ENCODE assay signal across 1 cellular context in the genomic region with DNA sequence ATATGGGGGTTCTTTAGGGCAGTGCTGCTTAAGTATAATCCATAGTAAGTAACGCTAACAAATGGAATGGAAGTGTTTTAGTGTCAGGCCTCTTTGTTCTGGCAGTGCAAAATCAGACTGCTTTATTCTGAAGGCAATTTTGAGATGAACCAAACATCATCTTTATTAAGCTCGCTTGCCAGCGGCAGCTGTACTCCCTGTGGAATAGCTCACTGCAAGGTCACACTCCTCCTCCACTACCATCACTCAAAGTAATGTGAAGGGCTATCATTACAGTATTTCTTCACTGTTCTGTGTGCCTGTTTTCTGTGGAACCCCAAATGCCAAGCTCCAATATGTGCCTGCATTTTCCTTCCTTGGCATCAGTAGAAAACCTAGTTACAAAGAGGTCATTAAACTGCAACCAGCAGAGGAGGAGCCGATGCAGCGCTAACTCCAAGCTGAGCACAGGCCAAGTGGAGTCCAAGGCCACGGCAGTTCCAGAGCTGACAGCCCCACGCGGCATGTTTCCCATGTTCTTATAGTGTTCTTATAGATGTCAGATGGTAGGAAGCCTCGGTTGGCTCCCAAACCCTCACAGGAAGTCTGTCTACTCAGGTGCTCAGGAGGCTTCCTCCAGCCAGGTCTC.
TF ChIP-seq lines count a peak whose summit lies in the region.

No MANE protein-coding gene starts in this region.

TF ChIP-seq in HepG2, 621 proteins besides CTCF, POLR2A, EP300 and RAD21:
- TF ChIP-seq HNF4A (CRISPR knock-in tag; IDR thresholded peaks at IDR 0.05) (0 out of 2 replicates have a peak, but pooled peaks have one; percentile 9), ZMYM4 (CRISPR knock-in tag; IDR thresholded peaks at IDR 0.05) (0 out of 2 replicates have a peak, but pooled peaks have one; percentile 33), ZFP90 (CRISPR knock-in tag; IDR thresholded peaks at IDR 0.05; ENCODE audit: borderline replicate concordance) (no peak), ZNF253 (CRISPR knock-in tag; IDR thresholded peaks at IDR 0.05; ENCODE audit: borderline replicate concordance) (no peak)
- TF ChIP-seq, protein P1, sequence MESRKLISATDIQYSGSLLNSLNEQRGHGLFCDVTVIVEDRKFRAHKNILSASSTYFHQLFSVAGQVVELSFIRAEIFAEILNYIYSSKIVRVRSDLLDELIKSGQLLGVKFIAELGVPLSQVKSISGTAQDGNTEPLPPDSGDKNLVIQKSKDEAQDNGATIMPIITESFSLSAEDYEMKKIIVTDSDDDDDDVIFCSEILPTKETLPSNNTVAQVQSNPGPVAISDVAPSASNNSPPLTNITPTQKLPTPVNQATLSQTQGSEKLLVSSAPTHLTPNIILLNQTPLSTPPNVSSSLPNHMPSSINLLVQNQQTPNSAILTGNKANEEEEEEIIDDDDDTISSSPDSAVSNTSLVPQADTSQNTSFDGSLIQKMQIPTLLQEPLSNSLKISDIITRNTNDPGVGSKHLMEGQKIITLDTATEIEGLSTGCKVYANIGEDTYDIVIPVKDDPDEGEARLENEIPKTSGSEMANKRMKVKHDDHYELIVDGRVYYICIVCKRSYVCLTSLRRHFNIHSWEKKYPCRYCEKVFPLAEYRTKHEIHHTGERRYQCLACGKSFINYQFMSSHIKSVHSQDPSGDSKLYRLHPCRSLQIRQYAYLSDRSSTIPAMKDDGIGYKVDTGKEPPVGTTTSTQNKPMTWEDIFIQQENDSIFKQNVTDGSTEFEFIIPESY (CRISPR knock-in tag; IDR thresholded peaks at IDR 0.05): peak; percentile 94
- TF ChIP-seq, protein P2, sequence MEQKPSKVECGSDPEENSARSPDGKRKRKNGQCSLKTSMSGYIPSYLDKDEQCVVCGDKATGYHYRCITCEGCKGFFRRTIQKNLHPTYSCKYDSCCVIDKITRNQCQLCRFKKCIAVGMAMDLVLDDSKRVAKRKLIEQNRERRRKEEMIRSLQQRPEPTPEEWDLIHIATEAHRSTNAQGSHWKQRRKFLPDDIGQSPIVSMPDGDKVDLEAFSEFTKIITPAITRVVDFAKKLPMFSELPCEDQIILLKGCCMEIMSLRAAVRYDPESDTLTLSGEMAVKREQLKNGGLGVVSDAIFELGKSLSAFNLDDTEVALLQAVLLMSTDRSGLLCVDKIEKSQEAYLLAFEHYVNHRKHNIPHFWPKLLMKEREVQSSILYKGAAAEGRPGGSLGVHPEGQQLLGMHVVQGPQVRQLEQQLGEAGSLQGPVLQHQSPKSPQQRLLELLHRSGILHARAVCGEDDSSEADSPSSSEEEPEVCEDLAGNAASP (CRISPR knock-in tag; IDR thresholded peaks at IDR 0.05; ENCODE audit: borderline replicate concordance): no peak
- TF ChIP-seq, protein P3, sequence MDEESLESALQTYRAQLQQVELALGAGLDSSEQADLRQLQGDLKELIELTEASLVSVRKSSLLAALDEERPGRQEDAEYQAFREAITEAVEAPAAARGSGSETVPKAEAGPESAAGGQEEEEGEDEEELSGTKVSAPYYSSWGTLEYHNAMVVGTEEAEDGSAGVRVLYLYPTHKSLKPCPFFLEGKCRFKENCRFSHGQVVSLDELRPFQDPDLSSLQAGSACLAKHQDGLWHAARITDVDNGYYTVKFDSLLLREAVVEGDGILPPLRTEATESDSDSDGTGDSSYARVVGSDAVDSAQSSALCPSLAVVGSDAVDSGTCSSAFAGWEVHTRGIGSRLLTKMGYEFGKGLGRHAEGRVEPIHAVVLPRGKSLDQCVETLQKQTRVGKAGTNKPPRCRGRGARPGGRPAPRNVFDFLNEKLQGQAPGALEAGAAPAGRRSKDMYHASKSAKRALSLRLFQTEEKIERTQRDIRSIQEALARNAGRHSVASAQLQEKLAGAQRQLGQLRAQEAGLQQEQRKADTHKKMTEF (CRISPR knock-in tag; IDR thresholded peaks at IDR 0.05): no peak
- TF ChIP-seq, protein P4, sequence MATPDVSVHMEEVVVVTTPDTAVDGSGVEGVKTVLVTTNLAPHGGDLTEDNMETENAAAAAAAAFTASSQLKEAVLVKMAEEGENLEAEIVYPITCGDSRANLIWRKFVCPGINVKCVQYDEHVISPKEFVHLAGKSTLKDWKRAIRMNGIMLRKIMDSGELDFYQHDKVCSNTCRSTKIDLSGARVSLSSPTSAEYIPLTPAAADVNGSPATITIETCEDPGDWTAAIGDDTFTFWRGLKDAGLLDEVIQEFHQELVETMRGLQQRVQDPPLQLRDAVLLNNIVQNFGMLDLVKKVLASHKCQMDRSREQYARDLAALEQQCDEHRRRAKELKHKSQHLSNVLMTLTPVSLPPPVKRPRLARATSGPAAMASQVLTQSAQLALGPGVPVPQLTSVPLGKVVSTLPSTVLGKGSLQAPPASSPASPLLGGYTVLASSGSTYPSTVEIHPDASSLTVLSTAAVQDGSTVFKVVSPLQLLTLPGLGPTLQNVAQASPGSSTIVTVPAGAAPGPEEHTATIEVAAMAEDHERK (CRISPR knock-in tag; IDR thresholded peaks at IDR 0.05; ENCODE audit: low read depth): no peak
